In genomic region chr5:178624626-178625546, GRCh38 we compare ENCODE assay signal across 8 cellular contexts. TPM values are rescaled to one million over a fixed set of nuclear protein-coding genes. Genes with fewer than 3 reads are reported as not detected.
DNase-seq lines count a peak whose midpoint lies in the region; ATAC-seq and TF ChIP-seq lines count a peak whose summit lies in the region.

No MANE protein-coding gene starts in this region.

- TF ChIP-seq POLR2A in erythroblast (IDR thresholded peaks at IDR 0.05; ENCODE audit: low read length), result no peak

- BruUV-seq in Panc1 (replicated peaks; lab: Mats Ljungman, UMichigan), result no TSS peak

- H3K27ac Mint-ChIP-seq in progenitor cell of endocrine pancreas, result peak overlapping the region; percentile 99

- H3K36me3 Mint-ChIP-seq in progenitor cell of endocrine pancreas (ENCODE audit: insufficient read depth), result peaks cover 8% of the 10 kb centered on the region

- CTCF ChIA-PET in Panc1 (lab: Charles Lee), result interaction anchor here (0.5 to 1.1 kb wide), 3 partner anchors 21 to 350 kb away, joined by 3 to 5 read pairs (median 3); no protein-coding TSS in a partner anchor

- in situ Hi-C loops in Panc1 (cut with HindIII; ENCODE audit: low pct_unique_long_range_greater_than_20kb, low sequenced_read_pairs) (no loop called here), GM13977 (cut with MboI; ENCODE audit: low pct_unique_long_range_greater_than_20kb, low sequenced_read_pairs, unreplicated experiment) (no loop called here)

- intact Hi-C loops in Panc1 (cut with micrococcal nuclease; ENCODE audit: unreplicated experiment), result no loop called here

- H3K9me3 ChIP-seq in Panc1 (ENCODE audit: control insufficient read depth, insufficient read depth, low read depth, low read length), result peaks cover 5% of the 10 kb centered on the region; the same call in 1 of the 2 replicates

- peak overlapping the region; percentile 90 for H3K4me3 Mint-ChIP-seq in progenitor cell of endocrine pancreas (ENCODE audit: low read depth)

- no peak for ATAC-seq in Panc1

- peak overlapping the region; percentile 94 for H3K27ac ChIP-seq in Panc1 (ENCODE audit: low read length)

- H3K4me1 ChIP-seq in Panc1 (ENCODE audit: control insufficient read depth, insufficient read depth, low read length), result peaks cover 18% of the 10 kb centered on the region

- TF ChIP-seq CTCF in Panc1 (IDR thresholded peaks at IDR 0.05) (no peak), progenitor cell of endocrine pancreas (IDR thresholded peaks at IDR 0.05; ENCODE audit: unreplicated experiment) (no peak), GM13977 (IDR thresholded peaks at IDR 0.05; ENCODE audit: extremely low read depth, insufficient read depth, missing control alignments) (no peak)

- peaks cover 3% of the 10 kb centered on the region for H3K9me3 Mint-ChIP-seq in progenitor cell of endocrine pancreas (ENCODE audit: low read depth)

- H3K27me3 Mint-ChIP-seq in progenitor cell of endocrine pancreas, result no peaks in the 10 kb centered on the region

- POLR2A ChIA-PET in Panc1 (lab: Charles Lee), result interaction anchor here (0.5 to 1.1 kb wide), 3 partner anchors 30 to 1182 kb away, joined by 3 to 10 read pairs (median 5); partner anchors contain the start of gene MGAT4B

- peak overlapping the region; percentile 91 to 99 for H3K4me3 ChIP-seq in Panc1 (ENCODE audit: low read depth in 2 of 2, low read length in 2 of 2)

- DNase-seq in EL (peak; percentile 52), Panc1 (ENCODE audit: low read depth, low spot score) (no peak), erythroblast (lab: John Stamatoyannopoulos, UW) (peak; percentile 12 to 23), progenitor cell of endocrine pancreas (ENCODE audit: low spot score, unreplicated experiment) (no peak), germinal center (ENCODE audit: low spot score) (no peak), NCI-H1105 (lab: John Stamatoyannopoulos, UW) (no peak), GM13977 (ENCODE audit: low spot score) (no peak)
- DNase-seq in stimulated activated CD4-positive, alpha-beta T cell treated with anti-CD3 and anti-CD28 coated beads, Interleukin-2, amount 100 ng/mL, for 48 hours, result no peak

- peaks cover 16% of the 10 kb centered on the region for H3K4me1 Mint-ChIP-seq in progenitor cell of endocrine pancreas (ENCODE audit: low read depth)

- H3K27me3 ChIP-seq in Panc1 (ENCODE audit: control insufficient read depth, insufficient read depth, low read length), result no peaks in the 10 kb centered on the region

- peaks cover 29% of the 10 kb centered on the region for H3K36me3 ChIP-seq in Panc1 (ENCODE audit: control insufficient read depth, insufficient read depth, low read length)

RNA-seq across cellular contexts. Expression of gene CLK4, which starts 2.0 kb away (rescaled TPM):
- total RNA-seq in Panc1 (2021; ENCODE audit: unreplicated experiment) (23.4 TPM), progenitor cell of endocrine pancreas (37.9 and 38.1 TPM in 2 replicates)
- 9.2 TPM for polyA plus RNA-seq in Panc1 (2012; ENCODE audit: insufficient read length)

RNA-seq across cellular contexts. Expression of gene COL23A1, which starts 34.7 kb away (rescaled TPM):
- total RNA-seq in Panc1 (2021; ENCODE audit: unreplicated experiment) (0.05 TPM), progenitor cell of endocrine pancreas (0.36 and 0.64 TPM in 2 replicates)
- polyA plus RNA-seq in Panc1 (2012; ENCODE audit: insufficient read length), result not detected

Comparison
In these comparisons a context has a peak if more than half of its experiments do, and no peak if none do; other contexts are left out.
1. DNase-seq: peak in EL (single experiment) and erythroblast (2 of 2); none in Panc1 (single experiment), progenitor cell of endocrine pancreas (single experiment), germinal center (single experiment), stimulated activated CD4-positive, alpha-beta T cell treated with anti-CD3 and anti-CD28 coated beads, Interleukin-2, amount 100 ng/mL, for 48 hours (0 of 2), NCI-H1105 (single experiment) and GM13977 (single experiment).